In the genomic region with DNA sequence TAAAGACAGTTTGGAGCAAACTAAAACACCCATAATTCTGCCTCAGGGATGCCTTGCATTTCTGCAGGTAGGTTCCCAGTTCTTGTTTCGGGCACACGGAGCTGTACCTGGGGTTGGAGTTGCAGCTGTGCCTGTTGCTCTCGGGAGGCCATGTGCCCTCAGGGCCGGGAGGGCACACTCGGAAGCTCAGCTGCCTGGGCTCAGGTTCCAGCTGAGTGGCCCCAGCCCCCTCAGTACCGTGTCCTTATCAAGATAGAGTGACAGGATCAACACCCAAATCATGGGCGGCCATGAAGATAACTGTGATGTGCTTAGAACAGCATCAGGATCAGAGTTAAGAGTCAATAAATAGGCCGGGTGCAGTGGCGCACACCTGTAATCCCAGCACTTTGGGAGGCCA, we compare ENCODE assay signal across 23 cellular contexts.
"Had no signal": no experiment of that assay in that cellular context is flagged by ENCODE, and none has a peak within 500 bp of the region (broad histone marks: within the 10 kb centered on the region; RNA-seq: fewer than 3 reads in every experiment).

No MANE protein-coding gene starts in this region.

- H3K9me3 ChIP-seq: breast epithelium, heart right ventricle, pancreas, SK-N-SH, suprapubic skin, transverse colon, vagina had no signal

- H3K27me3 Mint-ChIP-seq: activated naive CD8-positive, alpha-beta T cell treated with anti-CD3 and anti-CD28 coated beads, Interleukin-2, amount 10 ng/mL, durations not matched to agents 7 days and 5 days; stimulated activated naive CD8-positive, alpha-beta T cell treated with anti-CD3 and anti-CD28 coated beads, Interleukin-15, amount 100 ng/mL, for 72 hours had no signal

- H3K27ac ChIP-seq: breast epithelium, coronary artery, heart right ventricle, pancreas, skin epidermis, suprapubic skin, transverse colon, vagina had no signal

- FAIRE-seq: pancreas had no signal

- H3K4me2 ChIP-seq: SK-N-SH had no signal

- H3K9ac ChIP-seq: SK-N-SH had no signal

- H3K9me3 Mint-ChIP-seq: activated naive CD8-positive, alpha-beta T cell treated with anti-CD3 and anti-CD28 coated beads, Interleukin-2, amount 10 ng/mL, durations not matched to agents 7 days and 5 days; endodermal cell; nephron; stimulated activated effector memory CD8-positive, alpha-beta T cell treated with anti-CD3 and anti-CD28 coated beads, Interleukin-12 subunit alpha, Interleukin-12 subunit beta, amount 100 ng/mL, for 72 hours; stimulated activated naive CD8-positive, alpha-beta T cell treated with anti-CD3 and anti-CD28 coated beads, Interleukin-15, amount 100 ng/mL, for 72 hours had no signal

- DNase-seq: activated CD4-positive, alpha-beta T cell treated with anti-CD3 and anti-CD28 coated beads, Interleukin-2, amount 50 U/mL, for 48 hours; activated gamma-delta T cell treated with Interleukin-2 at 50 U/mL for 16 hours; activated naive CD8-positive, alpha-beta T cell treated with anti-CD3 and anti-CD28 coated beads, Interleukin-2, amount 10 ng/mL, durations not matched to agents 7 days and 5 days; amniotic stem cell; endodermal cell; heart right ventricle; islet precursor cell; midbrain; right cardiac atrium; SK-N-SH; stimulated activated CD4-positive, alpha-beta T cell treated with anti-CD3 and anti-CD28 coated beads, Interleukin-2, amount 100 ng/mL, for 24 hours; stimulated activated naive CD8-positive, alpha-beta T cell treated with anti-CD3 and anti-CD28 coated beads, Interleukin-15, amount 100 ng/mL, for 72 hours; transverse colon had no signal

- H3K27ac Mint-ChIP-seq: activated naive CD8-positive, alpha-beta T cell treated with anti-CD3 and anti-CD28 coated beads, Interleukin-2, amount 10 ng/mL, durations not matched to agents 7 days and 5 days; endodermal cell; nephron; stimulated activated effector memory CD8-positive, alpha-beta T cell treated with anti-CD3 and anti-CD28 coated beads, Interleukin-12 subunit alpha, Interleukin-12 subunit beta, amount 100 ng/mL, for 72 hours had no signal

- H3K4me1 ChIP-seq: breast epithelium, pancreas had no signal

- H3K27me3 ChIP-seq: breast epithelium, heart right ventricle, pancreas, suprapubic skin, transverse colon, vagina had no signal

- H3K4me3 ChIP-seq: breast epithelium, coronary artery, heart right ventricle, lung, pancreas, skin epidermis, suprapubic skin, transverse colon, vagina had no signal

- H3K36me3 ChIP-seq: breast epithelium, pancreas, transverse colon had no signal

- ATAC-seq: heart right ventricle; left colon; pancreas; right cardiac atrium; stimulated activated effector memory CD8-positive, alpha-beta T cell treated with anti-CD3 and anti-CD28 coated beads, Interleukin-12 subunit alpha, Interleukin-12 subunit beta, amount 100 ng/mL, for 72 hours; stimulated activated naive CD8-positive, alpha-beta T cell treated with anti-CD3 and anti-CD28 coated beads, Interleukin-15, amount 100 ng/mL, for 72 hours had no signal

- H3K4me3 Mint-ChIP-seq: activated naive CD8-positive, alpha-beta T cell treated with anti-CD3 and anti-CD28 coated beads, Interleukin-2, amount 10 ng/mL, durations not matched to agents 7 days and 5 days; endodermal cell; nephron; stimulated activated effector memory CD8-positive, alpha-beta T cell treated with anti-CD3 and anti-CD28 coated beads, Interleukin-12 subunit alpha, Interleukin-12 subunit beta, amount 100 ng/mL, for 72 hours; stimulated activated naive CD8-positive, alpha-beta T cell treated with anti-CD3 and anti-CD28 coated beads, Interleukin-15, amount 100 ng/mL, for 72 hours had no signal
